18 cellular contexts compared by ENCODE assay signal in genomic region chr2:58283931-58284330, GRCh38.
"Had no signal": no experiment of that assay in that cellular context is flagged by ENCODE, and none has a peak within 500 bp of the region (broad histone marks: within the 10 kb centered on the region; RNA-seq: fewer than 3 reads in every experiment).

No MANE protein-coding gene starts in this region.

- H3K27ac Mint-ChIP-seq: mesothelial cell of epicardium; naive B cell; natural killer cell; progenitor cell of endocrine pancreas; stimulated activated memory B cell treated with anti-CD40 and anti-IgM and Interleukin-4, amounts not matched to agents 10 μg/mL and 1 μg/mL and 100 μg/mL, for 72 hours; stimulated activated naive CD8-positive, alpha-beta T cell treated with anti-CD3 and anti-CD28 coated beads, Interleukin-15, amount 100 ng/mL, for 72 hours; type B pancreatic cell had no signal

- DNase-seq: islet precursor cell; left ventricle myocardium inferior; mesendoderm; naive B cell; natural killer cell; ovary; right lobe of liver; stimulated activated CD4-positive, alpha-beta T cell treated with anti-CD3 and anti-CD28 coated beads, Interleukin-1b, Interleukin-23, amount 100 ng/mL, for 48 hours; stimulated activated CD4-positive, alpha-beta T cell treated with anti-CD3 and anti-CD28 coated beads, Interleukin-2, amount 100 ng/mL, for 48 hours; stimulated activated CD4-positive, alpha-beta T cell treated with anti-CD3 and anti-CD28 coated beads, Interleukin-4, amount 100 ng/mL, for 4 hours; stimulated activated CD8-positive, alpha-beta memory T cell treated with anti-CD3 and anti-CD28 coated beads, Interleukin-4, amount 100 ng/mL, for 48 hours; stimulated activated naive CD4-positive, alpha-beta T cell treated with Interleukin-2 at 50 U/mL for 16 hours; stimulated activated naive CD8-positive, alpha-beta T cell treated with anti-CD3 and anti-CD28 coated beads, Interleukin-15, amount 100 ng/mL, for 72 hours; substantia nigra had no signal

- H3K27me3 Mint-ChIP-seq: progenitor cell of endocrine pancreas, type B pancreatic cell had no signal

- H3K4me3 Mint-ChIP-seq: mesothelial cell of epicardium; naive B cell; natural killer cell; stimulated activated memory B cell treated with anti-CD40 and anti-IgM and Interleukin-4, amounts not matched to agents 10 μg/mL and 1 μg/mL and 100 μg/mL, for 72 hours; stimulated activated naive CD8-positive, alpha-beta T cell treated with anti-CD3 and anti-CD28 coated beads, Interleukin-15, amount 100 ng/mL, for 72 hours; type B pancreatic cell had no signal

- H3K4me1 Mint-ChIP-seq: naive B cell; natural killer cell; stimulated activated memory B cell treated with anti-CD40 and anti-IgM and Interleukin-4, amounts not matched to agents 10 μg/mL and 1 μg/mL and 100 μg/mL, for 72 hours; stimulated activated naive CD8-positive, alpha-beta T cell treated with anti-CD3 and anti-CD28 coated beads, Interleukin-15, amount 100 ng/mL, for 72 hours had no signal

- H3K36me3 Mint-ChIP-seq: mesothelial cell of epicardium; naive B cell; natural killer cell; stimulated activated memory B cell treated with anti-CD40 and anti-IgM and Interleukin-4, amounts not matched to agents 10 μg/mL and 1 μg/mL and 100 μg/mL, for 72 hours; type B pancreatic cell had no signal

- H3K9me3 Mint-ChIP-seq: stimulated activated memory B cell treated with anti-CD40 and anti-IgM and Interleukin-4, amounts not matched to agents 10 μg/mL and 1 μg/mL and 100 μg/mL, for 72 hours; stimulated activated naive CD8-positive, alpha-beta T cell treated with anti-CD3 and anti-CD28 coated beads, Interleukin-15, amount 100 ng/mL, for 72 hours; type B pancreatic cell had no signal
